ENCODE assay signal across 9 cellular contexts in the genomic region with DNA sequence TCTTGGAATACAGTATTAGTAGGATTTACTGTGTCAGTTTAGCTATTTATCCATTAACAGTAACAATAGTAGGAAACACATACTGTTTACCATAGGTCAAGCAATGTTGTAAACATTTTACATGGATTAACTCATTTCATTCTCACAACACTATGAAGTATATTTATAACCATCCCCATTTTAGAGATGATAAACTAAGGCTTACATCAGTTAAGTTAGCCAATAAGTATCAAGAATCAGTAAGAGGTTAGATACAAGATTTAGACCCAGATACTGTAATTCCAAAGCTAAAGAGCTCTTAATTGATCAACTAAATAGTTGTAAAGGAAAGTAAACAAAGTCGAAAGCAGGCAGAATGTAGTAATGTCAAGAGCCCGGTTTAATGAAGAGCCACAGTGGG. TPM values are rescaled to one million over a fixed set of nuclear protein-coding genes. Genes with fewer than 3 reads are reported as not detected.
DNase-seq lines count a peak whose midpoint lies in the region; ATAC-seq and TF ChIP-seq lines count a peak whose summit lies in the region.
"Had no signal": no experiment of that assay in that cellular context is flagged by ENCODE, and none has a peak within 500 bp of the region (broad histone marks: within the 10 kb centered on the region; RNA-seq: fewer than 3 reads in every experiment).

No MANE protein-coding gene starts in this region.

- peak overlapping the region; percentile 77 to 92 (median 85) for H3K4me3 Mint-ChIP-seq in T-cell

- no peaks in the 10 kb centered on the region for H3K9me3 ChIP-seq in GM23248 (ENCODE audit: low read depth)

- H3K9me2 ChIP-seq in GM23248 (ENCODE audit: insufficient read depth): no peaks in the 10 kb centered on the region

- no peaks in the 10 kb centered on the region for H4K20me1 ChIP-seq in GM23248 (ENCODE audit: insufficient read depth)

- no peaks in the 10 kb centered on the region for H3K36me3 ChIP-seq in GM23248 (ENCODE audit: low read depth)

- no peaks in the 10 kb centered on the region for H3K27me3 ChIP-seq in GM23248 (replicated peaks; ENCODE audit: insufficient read depth)

- CTCF ChIA-PET in T-cell (lab: Charles Lee): no interaction called here

- peaks cover 3 to 4% of the 10 kb centered on the region in 2 donors for H3K27me3 Mint-ChIP-seq in T-cell

- peak overlapping the region; percentile 95 for H3K4me2 ChIP-seq in GM23248 (ENCODE audit: unreplicated experiment)

- no peak overlapping the region for H3K27ac ChIP-seq in GM23248

- H3K4me3 ChIP-seq in GM23248: peak overlapping the region; percentile 99
- H3K4me3 ChIP-seq in fibroblast of villous mesenchyme (ENCODE audit: low read depth, low read length): peak overlapping the region; percentile 87
- peak overlapping the region; percentile 97 for H3K4me3 ChIP-seq in skeletal muscle cell (ENCODE audit: low read depth, low read length)

- no peak for TF ChIP-seq CTCF in fibroblast of villous mesenchyme (IDR thresholded peaks at IDR 0.05; ENCODE audit: insufficient read depth, low read depth, low read length)

- POLR2A ChIA-PET in T-cell (lab: Charles Lee): interaction anchor here in 1 of 2 donors (0.7 to 0.8 kb wide), 2 partner anchors 36 to 1699 kb away, joined by 5 to 12 read pairs; no protein-coding TSS in a partner anchor

- in situ Hi-C loops in GM23248 (cut with MboI): no loop called here

- peaks cover 53 to 54% (median 53%) of the 10 kb centered on the region in 3 donors for H3K4me1 Mint-ChIP-seq in T-cell

- no peaks in the 10 kb centered on the region for H3K9me3 Mint-ChIP-seq in T-cell

- 2 to 7% methylated on average over 2 of the region's 2 CpGs for WGBS in GM23248 (ENCODE audit: low coverage in 1 of 2, low lambda C conversion rate in 2 of 2, missing lambda C conversion rate in 2 of 2), 2 experiments

- H3K4me1 ChIP-seq in GM23248 (ENCODE audit: insufficient read depth): peaks cover 6% of the 10 kb centered on the region

- H3K27ac Mint-ChIP-seq in T-cell: peak overlapping the region in 1 of 2 donors; percentile 50

- peak overlapping the region; percentile 99 for H2AFZ ChIP-seq in GM23248

- ATAC-seq in T-cell (replicated peaks in 1 of 4) (no peak), HG03025 (IDR thresholded peaks at IDR 0.05; ENCODE audit: low FRiP score, unreplicated experiment) (no peak), HG02981 (IDR thresholded peaks at IDR 0.05; ENCODE audit: unreplicated experiment) (no peak)

- peak overlapping the region; percentile 88 for H3K9ac ChIP-seq in GM23248

- DNase-seq in GM23248 (no peak), T-cell (no peak), fibroblast of villous mesenchyme (ENCODE audit: low read depth) (peak; percentile 6), skeletal muscle cell (ENCODE audit: low read depth) (no peak), NCI-H1105 treated with DMSO at 0.1 percent for 48 hours (lab: John Stamatoyannopoulos, UW) (no peak)
- no peak for DNase-seq in NK-92 treated with Interleukin-12 subunit alpha and Interleukin-12 subunit beta, amount 100 ng/mL, for 24 hours (lab: John Stamatoyannopoulos, UW)

- H3K79me2 ChIP-seq in GM23248 (ENCODE audit: insufficient read depth): peaks cover 57% of the 10 kb centered on the region

- H3F3A ChIP-seq in GM23248 (ENCODE audit: insufficient read depth): no peaks in the 10 kb centered on the region

- peaks cover 20% of the 10 kb centered on the region for H3K36me3 Mint-ChIP-seq in T-cell

RNA-seq across cellular contexts. Expression of a gene that starts 1.1 kb away (rescaled TPM):
- 12.2 and 13.3 TPM in 2 replicates for total RNA-seq in GM23248 (2014; rRNA removed; shearing (Covaris generic))
- 22.1 and 27.1 TPM in 2 replicates for polyA plus RNA-seq in GM23248 (2016; fragmentation: Nextera tagmentation; extraction: Ambion mirVana)
- total RNA-seq in T-cell (10 to 100 TPM; 12.4 to 18.6 (median 13.2) TPM), fibroblast of villous mesenchyme (20.6 and 20.7 TPM in 2 replicates)

RNA-seq across cellular contexts. Expression of a gene that starts 36.2 kb away (rescaled TPM):
- 0.97 TPM in 1 of 2 replicates, not detected in the other for total RNA-seq in GM23248 (2014; rRNA removed; shearing (Covaris generic))
- 0.13 and 0.20 TPM in 2 replicates for polyA plus RNA-seq in GM23248 (2016; fragmentation: Nextera tagmentation; extraction: Ambion mirVana)
- total RNA-seq in T-cell: under 1 TPM in 2 of 5 donors, not detected in 3; 0.12 to 0.14 TPM
- under 0.01 and 0.43 TPM in 2 replicates for total RNA-seq in fibroblast of villous mesenchyme
- total RNA-seq: omental fat pad had no signal

RNA-seq across cellular contexts. Expression of a gene that starts 56.3 kb away (rescaled TPM):
- 21.9 and 38.7 TPM in 2 replicates for total RNA-seq in GM23248 (2014; rRNA removed; shearing (Covaris generic))
- 110 and 114 TPM in 2 replicates for polyA plus RNA-seq in GM23248 (2016; fragmentation: Nextera tagmentation; extraction: Ambion mirVana)
- 10 to 100 TPM; 13.4 to 25.5 (median 20.3) TPM for total RNA-seq in T-cell
- 32.2 and 45.8 TPM in 2 replicates for total RNA-seq in fibroblast of villous mesenchyme
